Comparison of ENCODE assay signal across 1 cellular context in genomic region chr5:73448451-73449136, GRCh38.
A peak's percentile ranks its signal among the peaks of the same experiment; 100 is the strongest.
TF ChIP-seq lines count a peak whose summit lies in the region.

Gene FOXD1, minus strand, starts transcription at chr5:73448777. Its CDS starts 415 bp downstream, at chr5:73448362.

TF ChIP-seq in SK-N-SH, 30 proteins besides CTCF, POLR2A, EP300 and RAD21 (continued from another document):
- TF ChIP-seq ZBTB33 (IDR thresholded peaks at IDR 0.05; ENCODE audit: borderline replicate concordance, low read depth) (no peak), RCOR1 (IDR thresholded peaks at IDR 0.05; ENCODE audit: low read length) (no peak), TCF12 (IDR thresholded peaks at IDR 0.05) (peak; percentile 46; the same call in 1 of the 2 replicates), CHD2 (IDR thresholded peaks at IDR 0.05; ENCODE audit: low read length, partially characterized antibody) (no peak), JUND (IDR thresholded peaks at IDR 0.05) (peak; percentile 8; the same call in 1 of the 2 replicates), POLR2AphosphoS5 (IDR thresholded peaks at IDR 0.05; ENCODE audit: low read depth, low read length) (peak; percentile 95), NRF1 (IDR thresholded peaks at IDR 0.05; ENCODE audit: low read depth, low read length) (peak; percentile 20; the same call in 1 of the 2 replicates), SMC3 (IDR thresholded peaks at IDR 0.05; ENCODE audit: low read depth, low read length) (0 out of 2 replicates have a peak, but pooled peaks have one; percentile 2), MAX (IDR thresholded peaks at IDR 0.05; ENCODE audit: low read depth) (peak; percentile 83), USF2 (IDR thresholded peaks at IDR 0.05; ENCODE audit: borderline replicate concordance, low read depth, low read length) (peak; percentile 67), RXRA (IDR thresholded peaks at IDR 0.05; ENCODE audit: borderline replicate concordance, low read depth) (peak; percentile 50; the same call in 1 of the 2 replicates)
- TF ChIP-seq, protein P1, sequence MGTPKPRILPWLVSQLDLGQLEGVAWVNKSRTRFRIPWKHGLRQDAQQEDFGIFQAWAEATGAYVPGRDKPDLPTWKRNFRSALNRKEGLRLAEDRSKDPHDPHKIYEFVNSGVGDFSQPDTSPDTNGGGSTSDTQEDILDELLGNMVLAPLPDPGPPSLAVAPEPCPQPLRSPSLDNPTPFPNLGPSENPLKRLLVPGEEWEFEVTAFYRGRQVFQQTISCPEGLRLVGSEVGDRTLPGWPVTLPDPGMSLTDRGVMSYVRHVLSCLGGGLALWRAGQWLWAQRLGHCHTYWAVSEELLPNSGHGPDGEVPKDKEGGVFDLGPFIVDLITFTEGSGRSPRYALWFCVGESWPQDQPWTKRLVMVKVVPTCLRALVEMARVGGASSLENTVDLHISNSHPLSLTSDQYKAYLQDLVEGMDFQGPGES (IDR thresholded peaks at IDR 0.05; ENCODE audit: low read depth, low read length) = no peak
- TF ChIP-seq, protein P2, sequence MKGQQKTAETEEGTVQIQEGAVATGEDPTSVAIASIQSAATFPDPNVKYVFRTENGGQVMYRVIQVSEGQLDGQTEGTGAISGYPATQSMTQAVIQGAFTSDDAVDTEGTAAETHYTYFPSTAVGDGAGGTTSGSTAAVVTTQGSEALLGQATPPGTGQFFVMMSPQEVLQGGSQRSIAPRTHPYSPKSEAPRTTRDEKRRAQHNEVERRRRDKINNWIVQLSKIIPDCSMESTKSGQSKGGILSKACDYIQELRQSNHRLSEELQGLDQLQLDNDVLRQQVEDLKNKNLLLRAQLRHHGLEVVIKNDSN (IDR thresholded peaks at IDR 0.05; ENCODE audit: borderline replicate concordance, low read depth) = peak; percentile 93
- TF ChIP-seq, protein P3, sequence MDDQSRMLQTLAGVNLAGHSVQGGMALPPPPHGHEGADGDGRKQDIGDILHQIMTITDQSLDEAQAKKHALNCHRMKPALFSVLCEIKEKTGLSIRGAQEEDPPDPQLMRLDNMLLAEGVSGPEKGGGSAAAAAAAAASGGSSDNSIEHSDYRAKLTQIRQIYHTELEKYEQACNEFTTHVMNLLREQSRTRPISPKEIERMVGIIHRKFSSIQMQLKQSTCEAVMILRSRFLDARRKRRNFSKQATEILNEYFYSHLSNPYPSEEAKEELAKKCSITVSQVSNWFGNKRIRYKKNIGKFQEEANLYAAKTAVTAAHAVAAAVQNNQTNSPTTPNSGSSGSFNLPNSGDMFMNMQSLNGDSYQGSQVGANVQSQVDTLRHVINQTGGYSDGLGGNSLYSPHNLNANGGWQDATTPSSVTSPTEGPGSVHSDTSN (IDR thresholded peaks at IDR 0.05) = peak; percentile 40
